In genomic region chr1:179016694-179017382, GRCh38 we compare ENCODE assay signal across 1 cellular context.
A peak's percentile ranks its signal among the peaks of the same experiment; 100 is the strongest.
TF ChIP-seq lines count a peak whose summit lies in the region.

No MANE protein-coding gene starts in this region.

TF ChIP-seq in K562, 482 proteins besides CTCF, POLR2A, EP300 and RAD21 (continued from another document and continues in another):
- TF ChIP-seq ZBTB40 (IDR thresholded peaks at IDR 0.05) (no peak; the same call in 1 of the 2 replicates), ZBTB40 (CRISPR knock-in tag; IDR thresholded peaks at IDR 0.05) (no peak), RCOR1 (IDR thresholded peaks at IDR 0.05; ENCODE audit: borderline replicate concordance in 1 of 2, low read depth in 2 of 2, low read length in 2 of 2) (peak; percentile 83 to 97; a peak in 3 of 4 replicates), FOXJ2 (tag; IDR thresholded peaks at IDR 0.05) (no peak), SNRNP70 (optimal IDR thresholded peaks at IDR 0.05; ENCODE audit: low read depth, low read length) (no peak), RBM25 (IDR thresholded peaks at IDR 0.05; ENCODE audit: low read depth, low read length, severe bottlenecking) (no peak), THRAP3 (IDR thresholded peaks at IDR 0.05; ENCODE audit: borderline replicate concordance) (no peak), ARHGAP35 (IDR thresholded peaks at IDR 0.05; ENCODE audit: partially characterized antibody) (no peak), ZNF766 (CRISPR knock-in tag; conservative IDR thresholded peaks at IDR 0.05) (peak; percentile 40; the same call in 1 of the 2 replicates), TAF1 (IDR thresholded peaks at IDR 0.05; ENCODE audit: control insufficient read depth, extremely low read depth, insufficient read depth, low read length, severe bottlenecking) (peak; percentile 52), MLLT1 (IDR thresholded peaks at IDR 0.05) (peak in 1 of 2 experiments; percentile 73; a peak in 2 of 4 replicates), KAT7 (CRISPR knock-in tag; IDR thresholded peaks at IDR 0.05; ENCODE audit: borderline replicate concordance) (no peak), NEUROD1 (IDR thresholded peaks at IDR 0.05; ENCODE audit: borderline replicate concordance, low read depth, low read length, partially characterized antibody) (peak; percentile 88), MYNN (IDR thresholded peaks at IDR 0.05) (peak; percentile 97), MYNN (CRISPR knock-in tag; IDR thresholded peaks at IDR 0.05) (no peak), RHOXF2B (CRISPR knock-in tag; conservative IDR thresholded peaks at IDR 0.05) (no peak), TEAD1 (CRISPR knock-in tag; IDR thresholded peaks at IDR 0.05) (0 out of 4 replicates have a peak, but pooled peaks of 1 of the 2 experiments have one; percentile 40), HMGXB4 (CRISPR knock-in tag; IDR thresholded peaks at IDR 0.05) (no peak), AFF1 (IDR thresholded peaks at IDR 0.05; ENCODE audit: low read depth in 1 of 2, partially characterized antibody in 2 of 2) (no peak), THRB (CRISPR knock-in tag; conservative IDR thresholded peaks at IDR 0.05) (no peak), PTBP1 (IDR thresholded peaks at IDR 0.05; ENCODE audit: low read depth, low read length) (no peak), RBM34 (IDR thresholded peaks at IDR 0.05; ENCODE audit: borderline replicate concordance, insufficient read depth, low read length) (no peak), GATAD2A (IDR thresholded peaks at IDR 0.05) (peak; percentile 67; the same call in 1 of the 2 replicates), CC2D1A (IDR thresholded peaks at IDR 0.05) (no peak), ZNF133 (CRISPR knock-in tag; IDR thresholded peaks at IDR 0.05) (no peak), GATA2 (CRISPR knock-in tag; IDR thresholded peaks at IDR 0.05) (peak; percentile 90), TGIF2 (CRISPR knock-in tag; IDR thresholded peaks at IDR 0.05) (no peak), ETV1 (tag; conservative IDR thresholded peaks at IDR 0.05; ENCODE audit: low read depth) (no peak), MXD1 (CRISPR knock-in tag; IDR thresholded peaks at IDR 0.05; ENCODE audit: borderline replicate concordance, poor library complexity, severe bottlenecking) (no peak), POLR3A (IDR thresholded peaks at IDR 0.05; ENCODE audit: borderline replicate concordance, extremely low read depth, insufficient read depth, insufficient read length) (no peak), C11orf30 (IDR thresholded peaks at IDR 0.05; ENCODE audit: low read depth) (no peak), TCF7 (IDR thresholded peaks at IDR 0.05; ENCODE audit: borderline replicate concordance) (no peak), ZC3H11A (IDR thresholded peaks at IDR 0.05; ENCODE audit: low read depth, low read length) (0 out of 2 replicates have a peak, but pooled peaks have one; percentile 29), ELF1 (tag; IDR thresholded peaks at IDR 0.05) (no peak), NFE2L1 (tag; IDR thresholded peaks at IDR 0.05; ENCODE audit: borderline replicate concordance, low read depth) (no peak), ZNF445 (CRISPR knock-in tag; IDR thresholded peaks at IDR 0.05; ENCODE audit: low read depth) (no peak), ETV5 (CRISPR knock-in tag; IDR thresholded peaks at IDR 0.05; ENCODE audit: low read depth) (0 out of 2 replicates have a peak, but pooled peaks have one; percentile 38), ILF3 (IDR thresholded peaks at IDR 0.05; ENCODE audit: borderline replicate concordance) (no peak), FUS (optimal IDR thresholded peaks at IDR 0.05; ENCODE audit: low read depth, low read length) (no peak), BMI1 (IDR thresholded peaks at IDR 0.05; ENCODE audit: low read length) (no peak), ZBTB2 (IDR thresholded peaks at IDR 0.05) (0 out of 2 replicates have a peak, but pooled peaks have one; percentile 72)
